In genomic region chr2:69386376-69386775, GRCh38 we compare ENCODE assay signal across 8 cellular contexts. TPM values are rescaled to one million over a fixed set of nuclear protein-coding genes. Genes with fewer than 3 reads are reported as not detected.
DNase-seq lines count a peak whose midpoint lies in the region; ATAC-seq and TF ChIP-seq lines count a peak whose summit lies in the region.

No MANE protein-coding gene starts in this region.

- H3K27ac ChIP-seq in CD8-positive, alpha-beta T cell (ENCODE audit: low read depth, low read length), result peak overlapping the region; percentile 65
- H3K27ac ChIP-seq in SU-DHL-6 (ENCODE audit: low read depth, low read length), result peak overlapping the region; percentile 48
- H3K27ac ChIP-seq in gastroesophageal sphincter, result peak overlapping the region; percentile 60 to 95 (median 86)
- H3K27ac ChIP-seq in smooth muscle cell (ENCODE audit: low read depth), result peak overlapping the region; percentile 84

- POLR2A ChIA-PET in CD8-positive, alpha-beta T cell (lab: Charles Lee), result interaction anchor here (0.7 to 2.6 kb wide), 3 partner anchors 11 to 934 kb away, joined by 3 to 13 read pairs (median 3); partner anchors contain the start of gene NFU1

- H3K9me3 ChIP-seq in CD8-positive, alpha-beta T cell (ENCODE audit: low read length), result no peaks in the 10 kb centered on the region
- H3K9me3 ChIP-seq in SU-DHL-6 (ENCODE audit: insufficient read depth, low read length), result no peaks in the 10 kb centered on the region
- no peaks in the 10 kb centered on the region for H3K9me3 ChIP-seq in gastroesophageal sphincter
- H3K9me3 ChIP-seq in smooth muscle cell (replicated peaks; ENCODE audit: low read depth), result no peaks in the 10 kb centered on the region

- no peaks in the 10 kb centered on the region for H3F3A ChIP-seq in SU-DHL-6 (ENCODE audit: insufficient read depth)
- H3F3A ChIP-seq in smooth muscle cell (ENCODE audit: low read depth), result peaks cover 19% of the 10 kb centered on the region

- no peaks in the 10 kb centered on the region for H3K36me3 ChIP-seq in CD8-positive, alpha-beta T cell (ENCODE audit: insufficient read depth, low read length)
- H3K36me3 ChIP-seq in SU-DHL-6 (ENCODE audit: low read length), result no peaks in the 10 kb centered on the region
- no peaks in the 10 kb centered on the region for H3K36me3 ChIP-seq in gastroesophageal sphincter
- no peaks in the 10 kb centered on the region for H3K36me3 ChIP-seq in smooth muscle cell (ENCODE audit: low read depth)

- H3K9ac ChIP-seq in SU-DHL-6 (ENCODE audit: low read length) (peak overlapping the region; percentile 89), smooth muscle cell (ENCODE audit: low read depth) (peak overlapping the region; percentile 98)

- TF ChIP-seq EP300 in gastroesophageal sphincter (IDR thresholded peaks at IDR 0.05), result no peak

- peak overlapping the region; percentile 82 for H3K27ac Mint-ChIP-seq in CD8-positive, alpha-beta T cell

- peak overlapping the region; percentile 92 for H2AFZ ChIP-seq in SU-DHL-6 (ENCODE audit: low read depth, low read length, severe bottlenecking)
- no peak overlapping the region for H2AFZ ChIP-seq in smooth muscle cell (ENCODE audit: low read depth)

- H3K4me3 Mint-ChIP-seq in CD8-positive, alpha-beta T cell, result peak overlapping the region; percentile 88

- TF ChIP-seq CTCF in CD8-positive, alpha-beta T cell (IDR thresholded peaks at IDR 0.05), result no peak
- TF ChIP-seq CTCF in SU-DHL-6 (IDR thresholded peaks at IDR 0.05; ENCODE audit: insufficient read depth, low read length, poor library complexity, severe bottlenecking), result no peak
- TF ChIP-seq CTCF in gastroesophageal sphincter (IDR thresholded peaks at IDR 0.05), result no peak
- no peak for TF ChIP-seq CTCF in smooth muscle cell (IDR thresholded peaks at IDR 0.05; ENCODE audit: borderline replicate concordance, insufficient read depth, poor library complexity, severe bottlenecking)

- CTCF ChIA-PET in CD8-positive, alpha-beta T cell (lab: Charles Lee), result interaction anchor here (1.6 kb wide), 1 partner anchor 10 kb away, joined by 8 read pairs; no protein-coding TSS in a partner anchor

- H3K27me3 Mint-ChIP-seq in CD8-positive, alpha-beta T cell (ENCODE audit: low read depth), result no peaks in the 10 kb centered on the region

- H3K4me3 ChIP-seq in CD8-positive, alpha-beta T cell (ENCODE audit: low read depth, low read length), result peak overlapping the region; percentile 64
- H3K4me3 ChIP-seq in SU-DHL-6 (ENCODE audit: insufficient read depth, low read length, poor library complexity, severe bottlenecking), result peak overlapping the region; percentile 96
- peak overlapping the region; percentile 96 to 98 for H3K4me3 ChIP-seq in gastroesophageal sphincter
- H3K4me3 ChIP-seq in smooth muscle cell, result peak overlapping the region; percentile 99

- H4K20me1 ChIP-seq in SU-DHL-6 (ENCODE audit: low read depth, low read length) (no peaks in the 10 kb centered on the region), smooth muscle cell (ENCODE audit: low read depth) (peaks cover 51% of the 10 kb centered on the region)

- H3K9me2 ChIP-seq in SU-DHL-6 (replicated peaks; ENCODE audit: insufficient read depth, low read length), result no peaks in the 10 kb centered on the region

- no peaks in the 10 kb centered on the region for H3K27me3 ChIP-seq in CD8-positive, alpha-beta T cell (ENCODE audit: insufficient read depth, low read length)
- H3K27me3 ChIP-seq in SU-DHL-6 (ENCODE audit: low read length) (no peaks in the 10 kb centered on the region), gastroesophageal sphincter (no peaks in the 10 kb centered on the region), smooth muscle cell (ENCODE audit: low read depth) (no peaks in the 10 kb centered on the region)

- TF ChIP-seq POLR2A in gastroesophageal sphincter (IDR thresholded peaks at IDR 0.05), result no peak

- H3K79me2 ChIP-seq in SU-DHL-6 (ENCODE audit: insufficient read depth, low read length), result peaks cover 56% of the 10 kb centered on the region
- H3K79me2 ChIP-seq in smooth muscle cell (ENCODE audit: low read depth), result peaks cover 57% of the 10 kb centered on the region

- H3K4me2 ChIP-seq in SU-DHL-6 (ENCODE audit: low read depth, low read length, poor library complexity, severe bottlenecking) (peak overlapping the region; percentile 99), smooth muscle cell (peak overlapping the region; percentile 100)

- peaks cover 17% of the 10 kb centered on the region for H3K4me1 ChIP-seq in CD8-positive, alpha-beta T cell (ENCODE audit: insufficient read depth, low read length)
- H3K4me1 ChIP-seq in gastroesophageal sphincter, result peaks cover 0 to 59% (median 0%) of the 10 kb centered on the region in 3 donors
- H3K4me1 ChIP-seq in smooth muscle cell (ENCODE audit: low read depth), result peaks cover 36% of the 10 kb centered on the region

- H3K4me1 Mint-ChIP-seq in CD8-positive, alpha-beta T cell (ENCODE audit: low read depth), result peaks cover 47% of the 10 kb centered on the region

- peaks cover 7% of the 10 kb centered on the region for H3K36me3 Mint-ChIP-seq in CD8-positive, alpha-beta T cell

- no peak for ATAC-seq in CD8-positive, alpha-beta T cell
- peak; percentile 17 for ATAC-seq in GM21619 (IDR thresholded peaks at IDR 0.05; ENCODE audit: unreplicated experiment)
- ATAC-seq in gastroesophageal sphincter, result no peak
- ATAC-seq in esophagus mucosa, result no peak

- no peaks in the 10 kb centered on the region for H3K9me3 Mint-ChIP-seq in CD8-positive, alpha-beta T cell

- WGBS in gastroesophageal sphincter (ENCODE audit: low coverage in 1 of 2), 2 donors, result 0 to 2% methylated on average over 6 of the region's 6 CpGs
- WGBS in smooth muscle cell (ENCODE audit: low lambda C conversion rate), result 5% methylated on average over 6 of the region's 6 CpGs

- intact Hi-C loops in CD8-positive, alpha-beta T cell (cut with DNase I, micrococcal nuclease), result loop anchor here (2.0 to 10.0 kb wide), 5 partner anchors 441 to 1678 kb away; partner anchors contain the start of genes FAM136A (in 1 of the 2), GMCL1 (in 1 of the 2), NAGK (in 1 of the 2) and PNO1 (in 1 of the 2)

- no peak for DNase-seq in CD8-positive, alpha-beta T cell
- DNase-seq in smooth muscle cell (lab: John Stamatoyannopoulos, UW; ENCODE audit: unreplicated experiment) (no peak), cerebellum (ENCODE audit: low spot score) (no peak)
- DNase-seq in stimulated activated CD4-positive, alpha-beta T cell treated with anti-CD3 and anti-CD28 coated beads, Interleukin-4, amount 100 ng/mL, for 4 hours, result no peak

RNA-seq across cellular contexts. Expression of gene GFPT1, which starts 0.7 kb away (rescaled TPM):
- total RNA-seq in CD8-positive, alpha-beta T cell, result 10 to 100 TPM; 26.5 to 30.9 TPM
- 10 to 100 TPM; 15.3 to 40.4 (median 28.2) TPM for total RNA-seq in gastroesophageal sphincter
- 78.5 and 91.6 TPM in 2 replicates for total RNA-seq in smooth muscle cell
- 96.8 and 97.7 TPM in 2 replicates for polyA plus RNA-seq in smooth muscle cell
- 49.0 TPM for total RNA-seq in cerebellum
- total RNA-seq in esophagus mucosa, result 31.6 TPM

RNA-seq across cellular contexts. Expression of gene NFU1, which starts 50.9 kb away (rescaled TPM):
- 10 to 100 TPM; 28.4 to 33.8 TPM for total RNA-seq in CD8-positive, alpha-beta T cell
- total RNA-seq in gastroesophageal sphincter, result 10 to 100 TPM; 58.9 to 77.2 (median 62.2) TPM
- total RNA-seq in smooth muscle cell, result 40.2 and 43.0 TPM in 2 replicates
- polyA plus RNA-seq in smooth muscle cell, result 62.0 and 67.7 TPM in 2 replicates
- total RNA-seq in cerebellum, result 30.0 TPM
- total RNA-seq in esophagus mucosa, result 26.6 TPM
